Comparison of ENCODE assay signal across 13 cellular contexts in genomic region chr12:43285248-43285647, GRCh38.
A peak's percentile ranks its signal among the peaks of the same experiment; 100 is the strongest.
DNase-seq lines count a peak whose midpoint lies in the region; ATAC-seq, FAIRE-seq and TF ChIP-seq lines count a peak whose summit lies in the region.
"Had no signal": no experiment of that assay in that cellular context is flagged by ENCODE, and none has a peak within 500 bp of the region (broad histone marks: within the 10 kb centered on the region; RNA-seq: fewer than 3 reads in every experiment).

No MANE protein-coding gene starts in this region.

- H3K9me3 ChIP-seq in kidney (ENCODE audit: control insufficient read depth in 1 of 2, low read length in 2 of 2), result no peaks in the 10 kb centered on the region
- H3K9me3 ChIP-seq: body of pancreas, Caco-2 had no signal

- DNase-seq in EH (ENCODE audit: low read depth) (peak; percentile 93), brain pericyte (ENCODE audit: low read depth, low spot score) (peak; percentile 75), mesothelial cell of epicardium (ENCODE audit: low spot score in 2 of 2, unreplicated experiment in 2 of 2) (no peak), ACHN (no peak), kidney (no peak), NCI-H2107 treated with DMSO at 0.1 percent for 48 hours (lab: John Stamatoyannopoulos, UW; ENCODE audit: unreplicated experiment) (no peak), cerebellum (ENCODE audit: low spot score) (no peak)
- DNase-seq: activated CD4-positive, alpha-beta T cell treated with anti-CD3 and anti-CD28 coated beads for 36 hours; body of pancreas; Caco-2; NCI-H1694 treated with DMSO at 0.1 percent for 48 hours had no signal

- H3K36me3 Mint-ChIP-seq in mesothelial cell of epicardium, result no peaks in the 10 kb centered on the region

- H3K4me3 Mint-ChIP-seq in mesothelial cell of epicardium, result no peak overlapping the region
- H3K4me3 Mint-ChIP-seq: activated CD4-positive, alpha-beta T cell treated with anti-CD3 and anti-CD28 coated beads for 36 hours had no signal

- no peaks in the 10 kb centered on the region for H3K9me3 Mint-ChIP-seq in mesothelial cell of epicardium

- in situ Hi-C loops in ACHN (cut with HindIII; ENCODE audit: low pct_ligation_motif_present, low pct_unique_long_range_greater_than_20kb, low sequenced_read_pairs), result loop anchor here (25.0 kb wide), 2 partner anchors 498 to 823 kb away; no protein-coding TSS in a partner anchor

- FAIRE-seq in kidney (lab: Jason Lieb, UNC), result no peak

- H3K36me3 ChIP-seq in kidney (ENCODE audit: control insufficient read depth in 1 of 2, insufficient read depth in 2 of 2, low read length in 2 of 2), result no peaks in the 10 kb centered on the region

- peak overlapping the region; percentile 72 for H3K27ac Mint-ChIP-seq in mesothelial cell of epicardium
- H3K27ac Mint-ChIP-seq: activated CD4-positive, alpha-beta T cell treated with anti-CD3 and anti-CD28 coated beads for 36 hours had no signal

- peak; percentile 67 for ATAC-seq in HG02973 (IDR thresholded peaks at IDR 0.05; ENCODE audit: unreplicated experiment)
- ATAC-seq: activated CD4-positive, alpha-beta T cell treated with anti-CD3 and anti-CD28 coated beads for 36 hours; body of pancreas had no signal

- H3K4me1 ChIP-seq in kidney (ENCODE audit: control insufficient read depth in 1 of 2, insufficient read depth in 1 of 2, low read depth in 1 of 2, low read length in 2 of 2), result peaks cover 0 to 2% of the 10 kb centered on the region in 2 donors
- H3K4me1 ChIP-seq: parathyroid adenoma had no signal

- H3K9ac ChIP-seq in kidney (ENCODE audit: low read length in 2 of 2), result no peak overlapping the region
- H3K9ac ChIP-seq: parathyroid adenoma had no signal

- no peak overlapping the region for H3K4me3 ChIP-seq in kidney (ENCODE audit: low read length in 2 of 2)
- H3K4me3 ChIP-seq: body of pancreas had no signal

- no peak for TF ChIP-seq CTCF in mesothelial cell of epicardium (IDR thresholded peaks at IDR 0.05; ENCODE audit: unreplicated experiment)
- TF ChIP-seq CTCF in kidney (IDR thresholded peaks at IDR 0.05; ENCODE audit: borderline replicate concordance, extremely low read depth, insufficient read depth), result no peak

- no peaks in the 10 kb centered on the region for H3K27me3 Mint-ChIP-seq in mesothelial cell of epicardium (ENCODE audit: low read depth)
- H3K27me3 Mint-ChIP-seq: activated CD4-positive, alpha-beta T cell treated with anti-CD3 and anti-CD28 coated beads for 36 hours had no signal

- H3K4me1 Mint-ChIP-seq in mesothelial cell of epicardium, result peaks cover 83% of the 10 kb centered on the region
- H3K4me1 Mint-ChIP-seq: activated CD4-positive, alpha-beta T cell treated with anti-CD3 and anti-CD28 coated beads for 36 hours had no signal

- H3K27ac ChIP-seq in kidney (ENCODE audit: low read depth in 2 of 2, low read length in 2 of 2), result no peak overlapping the region
- H3K27ac ChIP-seq: body of pancreas, parathyroid adenoma had no signal

- intact Hi-C loops in kidney (cut with DNase I), result no loop called here

Comparison
In these comparisons a context has a peak if more than half of its experiments do, and no peak if none do; other contexts are left out.
1. DNase-seq: peak in EH (single experiment) and brain pericyte (single experiment); none in mesothelial cell of epicardium (0 of 2), ACHN (single experiment), kidney (single experiment), NCI-H2107 treated with DMSO at 0.1 percent for 48 hours (single experiment) and cerebellum (single experiment).